ENCODE assay signal across 3 cellular contexts in the genomic region with DNA sequence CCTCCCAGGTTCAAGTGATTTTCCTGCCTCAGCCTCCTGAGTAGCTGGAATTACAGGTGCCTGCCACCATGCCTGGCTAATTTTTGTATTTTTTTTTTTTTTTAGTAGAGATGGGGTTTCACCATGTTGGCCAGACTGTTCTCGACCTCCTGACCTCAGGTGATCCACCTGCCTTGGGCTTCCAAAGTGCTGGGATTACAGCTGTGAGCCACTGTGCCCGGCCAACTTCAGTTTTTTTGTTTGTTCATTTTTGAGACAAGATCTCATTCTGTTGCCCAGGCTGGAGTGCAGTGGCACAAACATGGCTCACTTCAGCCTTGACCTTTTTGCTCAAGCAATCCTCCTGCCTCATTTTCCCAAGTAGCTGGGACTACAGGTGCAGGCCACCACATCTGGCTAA. TPM values are rescaled to one million over a fixed set of nuclear protein-coding genes. Genes with fewer than 3 reads are reported as not detected.
"Had no signal": no experiment of that assay in that cellular context is flagged by ENCODE, and none has a peak within 500 bp of the region (broad histone marks: within the 10 kb centered on the region; RNA-seq: fewer than 3 reads in every experiment).

No MANE protein-coding gene starts in this region.

RNA-seq across cellular contexts. Expression of gene DPPA4, which starts 21.5 kb away (rescaled TPM):
- total RNA-seq: GM23248 had no signal

RNA-seq across cellular contexts. Expression of gene DPPA2, which starts 42.5 kb away (rescaled TPM):
- total RNA-seq: GM23248, H4, HFFc6 had no signal
- polyA plus RNA-seq: GM23248 had no signal
